11 cellular contexts compared by ENCODE assay signal in genomic region chr1:170067253-170067819, GRCh38. TPM values are rescaled to one million over a fixed set of nuclear protein-coding genes. Genes with fewer than 3 reads are reported as not detected.
DNase-seq lines count a peak whose midpoint lies in the region; ATAC-seq and TF ChIP-seq lines count a peak whose summit lies in the region.
"Had no signal": no experiment of that assay in that cellular context is flagged by ENCODE, and none has a peak within 500 bp of the region (broad histone marks: within the 10 kb centered on the region; RNA-seq: fewer than 3 reads in every experiment).

No MANE protein-coding gene starts in this region.

- ATAC-seq in GM18868 (IDR thresholded peaks at IDR 0.05; ENCODE audit: unreplicated experiment): peak; percentile 50
- peak; percentile 56 for ATAC-seq in HG03196 (IDR thresholded peaks at IDR 0.05; ENCODE audit: unreplicated experiment)
- peak; percentile 38 for ATAC-seq in body of pancreas

- H3K27ac ChIP-seq in ACC112 (ENCODE audit: low read depth, low read length): no peak overlapping the region
- H3K27ac ChIP-seq in body of pancreas: peak overlapping the region in 2 of 4 donors; percentile 17 to 19
- no peak overlapping the region for H3K27ac ChIP-seq in SJCRH30

- WGBS in body of pancreas, 2 donors: 58 to 59% methylated on average over 3 of the region's 3 CpGs

- intact Hi-C loops in body of pancreas (cut with DNase I): no loop called here

- TF ChIP-seq CTCF in body of pancreas (IDR thresholded peaks at IDR 0.05): peak in 1 of 7 experiments; percentile 8

- H3K4me3 ChIP-seq in ACC112 (ENCODE audit: low read depth, low read length): peak overlapping the region; percentile 71; the same call in 1 of the 2 replicates
- no peak overlapping the region for H3K4me3 ChIP-seq in body of pancreas
- H3K4me3 ChIP-seq in SJCRH30: no peak overlapping the region
- H3K4me3 ChIP-seq: HAP-1 had no signal

- H3K9me3 ChIP-seq in body of pancreas (no peaks in the 10 kb centered on the region), SJCRH30 (replicated peaks) (no peaks in the 10 kb centered on the region)
- H3K9me3 ChIP-seq: HAP-1 had no signal

- H3K27me3 ChIP-seq in ACC112 (ENCODE audit: insufficient read depth, low read length): no peaks in the 10 kb centered on the region
- no peaks in the 10 kb centered on the region for H3K27me3 ChIP-seq in body of pancreas
- no peaks in the 10 kb centered on the region for H3K27me3 ChIP-seq in SJCRH30

- peak overlapping the region; percentile 16 for H2AFZ ChIP-seq in ACC112 (ENCODE audit: low read length, unreplicated experiment)

- H3K79me2 ChIP-seq in ACC112 (ENCODE audit: control insufficient read depth, insufficient read depth, low read length, unreplicated experiment): peaks cover 37% of the 10 kb centered on the region

- no peak for DNase-seq in body of pancreas
- DNase-seq in NCI-H345 treated with DMSO at 0.1 percent for 48 hours (lab: John Stamatoyannopoulos, UW; ENCODE audit: unreplicated experiment): no peak
- DNase-seq in SK-N-DZ (ENCODE audit: low spot score): no peak
- DNase-seq in SJCRH30: no peak
- no peak for DNase-seq in HT-29 (ENCODE audit: low spot score)
- DNase-seq: retina; stimulated activated naive CD4-positive, alpha-beta T cell treated with Interleukin-2 at 50 U/mL for 16 hours had no signal

- H3K4me1 ChIP-seq in ACC112 (ENCODE audit: control insufficient read depth, insufficient read depth, low read length, unreplicated experiment): peaks cover 23% of the 10 kb centered on the region
- H3K4me1 ChIP-seq in body of pancreas: peaks cover 13% of the 10 kb centered on the region
- H3K4me1 ChIP-seq in SJCRH30: no peaks in the 10 kb centered on the region

- H3K36me3 ChIP-seq in ACC112 (ENCODE audit: insufficient read depth, low read length) (no peaks in the 10 kb centered on the region), body of pancreas (replicated peaks in 1 of 2; ENCODE audit: insufficient read depth in 1 of 2, low read depth in 2 of 2) (no peaks in the 10 kb centered on the region), SJCRH30 (no peaks in the 10 kb centered on the region)
- H3K36me3 ChIP-seq: HAP-1 had no signal

- no peak for TF ChIP-seq POLR2A in body of pancreas (IDR thresholded peaks at IDR 0.05)

RNA-seq across cellular contexts. Expression of gene KIFAP3, which starts 7.2 kb away (rescaled TPM):
- 10 to 100 TPM in 1 of 2 donors, 1 to 10 TPM in 1; 9.6 to 16.9 TPM for total RNA-seq in body of pancreas
- 31.1 and 41.3 TPM in 2 replicates for polyA plus RNA-seq in SK-N-DZ (2014; cell fraction: cytosol; rRNA removed)
- polyA plus RNA-seq in SK-N-DZ (2014; cell fraction: nucleus; rRNA removed): 22.0 and 24.2 TPM in 2 replicates
- total RNA-seq in SJCRH30 (2014; rRNA removed; shearing (Covaris generic)): 9.8 and 10.0 TPM in 2 replicates
- total RNA-seq in HT-29 (2014; rRNA removed; shearing (Covaris generic)): 2.2 and 3.5 TPM in 2 replicates
